ENCODE assay signal across 2 cellular contexts in genomic region chr5:774854-775505, GRCh38. TPM values are rescaled to one million over a fixed set of nuclear protein-coding genes. Genes with fewer than 3 reads are reported as not detected.
"Had no signal": no experiment of that assay in that cellular context is flagged by ENCODE, and none has a peak within 500 bp of the region (broad histone marks: within the 10 kb centered on the region; RNA-seq: fewer than 3 reads in every experiment).

No MANE protein-coding gene starts in this region.

RNA-seq across cellular contexts. Expression of gene ZDHHC11B, which starts 9.5 kb away (rescaled TPM):
- total RNA-seq: activated T-helper 1 cell treated with anti-CD3 and anti-CD28 coated beads, Interleukin-12 subunit alpha, Interleukin-12 subunit beta, Interleukin-2, Interleukin-4 antibody, amounts not matched to agents 30 ng/mL and 10 ng/mL and 1 ng/mL, durations not matched to agents 14 hours and 24 hours and 36 hours; epithelial cell of proximal tubule had no signal
